In genomic region chr13:100534911-100535310, GRCh38 we compare ENCODE assay signal across 23 cellular contexts. TPM values are rescaled to one million over a fixed set of nuclear protein-coding genes. Genes with fewer than 3 reads are reported as not detected.
DNase-seq lines count a peak whose midpoint lies in the region; ATAC-seq, FAIRE-seq and TF ChIP-seq lines count a peak whose summit lies in the region.
"Had no signal": no experiment of that assay in that cellular context is flagged by ENCODE, and none has a peak within 500 bp of the region (broad histone marks: within the 10 kb centered on the region; RNA-seq: fewer than 3 reads in every experiment).

No MANE protein-coding gene starts in this region.

- H3K27ac ChIP-seq in H1 (ENCODE audit: low read depth, low read length) (no peak overlapping the region), neuronal stem cell (replicated peaks; ENCODE audit: low read length) (no peak overlapping the region), GM23338 (ENCODE audit: low read depth) (no peak overlapping the region)
- H3K27ac ChIP-seq: C4-2B, PC-9, SJCRH30 had no signal

- H2BK12ac ChIP-seq in H1 (ENCODE audit: low read depth, low read length) (no peak overlapping the region), neuronal stem cell (ENCODE audit: low read length) (no peak overlapping the region)

- H3K27me3 ChIP-seq in H1 (replicated peaks in 1 of 4; ENCODE audit: control insufficient read depth in 3 of 4, extremely low read depth in 1 of 4, insufficient read depth in 3 of 4, low read length in 3 of 4), result no peaks in the 10 kb centered on the region
- no peaks in the 10 kb centered on the region for H3K27me3 ChIP-seq in neuronal stem cell (ENCODE audit: control insufficient read depth in 3 of 3, insufficient read depth in 3 of 3, low read depth in 1 of 3, low read length in 3 of 3)
- no peaks in the 10 kb centered on the region for H3K27me3 ChIP-seq in GM23338 (ENCODE audit: insufficient read depth)
- H3K27me3 ChIP-seq: MG63, SJCRH30 had no signal

- CTCF ChIA-PET in H1 (lab: Charles Lee; ENCODE audit: partially characterized antibody), result interaction anchor here (0.9 to 4.6 kb wide), 3 partner anchors 8 to 53 kb away, joined by 3 to 32 read pairs (median 3); no protein-coding TSS in a partner anchor

- H3K18ac ChIP-seq in H1 (ENCODE audit: extremely low read depth, low read length) (no peak overlapping the region), neuronal stem cell (ENCODE audit: low read length) (no peak overlapping the region)

- WGBS in H1 (ENCODE audit: extremely low coverage in 1 of 2, insufficient coverage in 1 of 2, insufficient read length in 1 of 2, insufficient replicate concordance in 2 of 2, low coverage in 1 of 2, low lambda C conversion rate in 2 of 2, missing lambda C conversion rate in 1 of 2), 2 experiments, result 89% methylated on average over 6 of the region's 6 CpGs; no CpG with 5 or more reads in 1 of the 2 experiments
- WGBS in neuronal stem cell (ENCODE audit: extremely low coverage in 2 of 2, insufficient read length in 2 of 2, insufficient replicate concordance in 1 of 2), 2 donors, result no CpG with 5 or more reads among the region's 6 CpGs

- TF ChIP-seq RAD21 in H1 (IDR thresholded peaks at IDR 0.05 in 1 of 2, conservative IDR thresholded peaks at IDR 0.05 in 1 of 2; ENCODE audit: low read depth in 2 of 2, low read length in 2 of 2), result no peak

- TF ChIP-seq EP300 in H1 (IDR thresholded peaks at IDR 0.05; ENCODE audit: borderline replicate concordance in 1 of 2, low read depth in 2 of 2, low read length in 2 of 2), result no peak

- H3K9ac ChIP-seq in H1 (replicated peaks in 1 of 4; ENCODE audit: extremely low read depth in 1 of 4, low read depth in 3 of 4, low read length in 3 of 4), result no peak overlapping the region
- no peak overlapping the region for H3K9ac ChIP-seq in neuronal stem cell (ENCODE audit: low read depth, low read length, poor library complexity)

- H3F3A ChIP-seq in GM23338 (replicated peaks; ENCODE audit: low read depth), result peaks cover 10% of the 10 kb centered on the region; the same call in 1 of the 2 replicates

- H2AK5ac ChIP-seq in H1 (ENCODE audit: low read depth, low read length) (peak overlapping the region; percentile 44; the same call in 1 of the 2 replicates), neuronal stem cell (ENCODE audit: low read depth, low read length) (no peak overlapping the region)

- H2BK15ac ChIP-seq in H1 (ENCODE audit: low read length) (0 out of 2 replicates have a peak overlapping the region, but pooled peaks have one; percentile 29), neuronal stem cell (ENCODE audit: low read length) (no peak overlapping the region)

- H3K4me1 ChIP-seq in H1 (replicated peaks in 1 of 4; ENCODE audit: control insufficient read depth in 3 of 4, insufficient read depth in 4 of 4, low read length in 3 of 4) (peaks cover 2 to 4% (median 3%) of the 10 kb centered on the region in 4 experiments; a peak in 4 of 7 replicates), neuronal stem cell (ENCODE audit: control insufficient read depth in 2 of 2, insufficient read depth in 1 of 2, low read depth in 1 of 2, low read length in 2 of 2) (peaks cover 0 to 2% of the 10 kb centered on the region in 2 donors), GM23338 (ENCODE audit: insufficient read depth) (peaks cover 11% of the 10 kb centered on the region)
- H3K4me1 ChIP-seq: SJCRH30 had no signal

- TF ChIP-seq CTCF in H1 (IDR thresholded peaks at IDR 0.05; ENCODE audit: control extremely low read depth in 1 of 3, insufficient read depth in 1 of 3, low read depth in 1 of 3, low read length in 3 of 3), result no peak
- no peak for TF ChIP-seq CTCF in GM23338 (conservative IDR thresholded peaks at IDR 0.05; ENCODE audit: low read depth in 2 of 2)

- no peak overlapping the region for H2AFZ ChIP-seq in H1 (ENCODE audit: low read length)
- H2AFZ ChIP-seq in neuronal stem cell (ENCODE audit: low read length), result no peak overlapping the region
- no peak overlapping the region for H2AFZ ChIP-seq in GM23338
- H2AFZ ChIP-seq: PC-9 had no signal

- H4K20me1 ChIP-seq in H1 (replicated peaks in 1 of 2; ENCODE audit: control insufficient read depth in 1 of 2, insufficient read depth in 2 of 2, low read length in 2 of 2), result no peaks in the 10 kb centered on the region
- H4K20me1 ChIP-seq in GM23338 (replicated peaks; ENCODE audit: insufficient read depth), result no peaks in the 10 kb centered on the region

- H3K36me3 ChIP-seq in H1 (ENCODE audit: control insufficient read depth in 2 of 4, insufficient read depth in 4 of 4, low read length in 3 of 4) (peaks cover 0 to 4% (median 2%) of the 10 kb centered on the region in 4 experiments; a peak in 2 of 8 replicates), neuronal stem cell (replicated peaks in 1 of 2; ENCODE audit: control insufficient read depth in 2 of 2, insufficient read depth in 2 of 2, low read length in 2 of 2) (peaks cover 6 to 33% of the 10 kb centered on the region in 2 donors), GM23338 (ENCODE audit: insufficient read depth) (0 out of 2 replicates have a peak, but pooled peaks cover 5% of the 10 kb centered on the region)
- H3K36me3 ChIP-seq: MG63, SJCRH30 had no signal

- ATAC-seq in stimulated activated naive CD8-positive, alpha-beta T cell treated with anti-CD3 and anti-CD28 coated beads, Interleukin-15, amount 100 ng/mL, for 72 hours, result peak; percentile 11
- no peak for ATAC-seq in stimulated activated naive CD8-positive, alpha-beta T cell treated with anti-CD3 and anti-CD28 coated beads, Interleukin-15, Interleukin-2, amounts not matched to agents 100 U/mL and 50 U/mL, for 24 hours
- no peak for ATAC-seq in HG02981 (IDR thresholded peaks at IDR 0.05; ENCODE audit: unreplicated experiment)
- ATAC-seq in GM23338, result no peak
- ATAC-seq: CD8-positive, alpha-beta T cell; SK-N-SH treated with all-trans-retinoic acid at 6 μM for 48 hours had no signal

- H2BK5ac ChIP-seq in H1 (ENCODE audit: low read depth, low read length) (0 out of 2 replicates have a peak overlapping the region, but pooled peaks have one; percentile 13), neuronal stem cell (ENCODE audit: low read length) (no peak overlapping the region)

- H3K9me3 Mint-ChIP-seq in stimulated activated naive CD8-positive, alpha-beta T cell treated with anti-CD3 and anti-CD28 coated beads, Interleukin-15, amount 100 ng/mL, for 72 hours, result no peaks in the 10 kb centered on the region
- H3K9me3 Mint-ChIP-seq in GM23338, result no peaks in the 10 kb centered on the region
- H3K9me3 Mint-ChIP-seq: CD8-positive, alpha-beta T cell had no signal

- no peaks in the 10 kb centered on the region for H3K9me2 ChIP-seq in GM23338 (ENCODE audit: insufficient read depth)

- H3K27me3 Mint-ChIP-seq in stimulated activated naive CD8-positive, alpha-beta T cell treated with anti-CD3 and anti-CD28 coated beads, Interleukin-15, amount 100 ng/mL, for 72 hours, result no peaks in the 10 kb centered on the region
- H3K27me3 Mint-ChIP-seq in GM23338 (ENCODE audit: insufficient read depth, low read depth, poor library complexity), result peaks cover 15% of the 10 kb centered on the region

- FAIRE-seq in H1 (lab: Jason Lieb, UNC), result no peak
- FAIRE-seq: GM18507 had no signal

- H3K9me3 ChIP-seq in H1 (ENCODE audit: insufficient read depth in 2 of 2, low read depth in 1 of 2, low read length in 1 of 2) (no peaks in the 10 kb centered on the region), neuronal stem cell (replicated peaks in 1 of 2; ENCODE audit: control insufficient read depth in 2 of 2, insufficient read depth in 1 of 2, low read depth in 1 of 2, low read length in 2 of 2) (peaks cover 2 to 7% of the 10 kb centered on the region in 2 donors)
- H3K9me3 ChIP-seq: MG63, SJCRH30 had no signal

- H3K4ac ChIP-seq in H1 (replicated peaks; ENCODE audit: insufficient read length, low read depth, low read length) (no peak overlapping the region), neuronal stem cell (ENCODE audit: low read length) (no peak overlapping the region)

- no peak overlapping the region for H2BK20ac ChIP-seq in H1 (ENCODE audit: low read length)

- H3K4me3 Mint-ChIP-seq in stimulated activated naive CD8-positive, alpha-beta T cell treated with anti-CD3 and anti-CD28 coated beads, Interleukin-15, amount 100 ng/mL, for 72 hours, result no peak overlapping the region
- H3K4me3 Mint-ChIP-seq in GM23338, result no peak overlapping the region
- H3K4me3 Mint-ChIP-seq: CD8-positive, alpha-beta T cell had no signal

- H3K14ac ChIP-seq in H1 (ENCODE audit: insufficient read length), result no peak overlapping the region
- no peak overlapping the region for H3K14ac ChIP-seq in neuronal stem cell (ENCODE audit: low read length)

- H3K56ac ChIP-seq in H1 (replicated peaks; ENCODE audit: insufficient read length, low read depth, low read length), result no peak overlapping the region

- no peak overlapping the region; the same call in 1 of the 2 replicates for H4K8ac ChIP-seq in H1 (ENCODE audit: extremely low read depth, insufficient read depth, low read length)
- no peak overlapping the region for H4K8ac ChIP-seq in neuronal stem cell (ENCODE audit: low read depth, low read length)

- H3K79me2 ChIP-seq in H1 (ENCODE audit: control insufficient read depth in 1 of 2, insufficient read depth in 2 of 2, low read length in 2 of 2) (no peaks in the 10 kb centered on the region), GM23338 (replicated peaks; ENCODE audit: insufficient read depth) (no peaks in the 10 kb centered on the region)

- H3K4me2 ChIP-seq in H1 (ENCODE audit: insufficient read depth in 1 of 2, low read depth in 2 of 2, low read length in 2 of 2) (no peak overlapping the region), neuronal stem cell (ENCODE audit: insufficient read depth, low read length, poor library complexity, severe bottlenecking) (no peak overlapping the region), GM23338 (no peak overlapping the region)
- H3K4me2 ChIP-seq: PC-9 had no signal

- POLR2A ChIA-PET in H1 (lab: Charles Lee; ENCODE audit: partially characterized antibody), result no interaction called here

- H3K27ac Mint-ChIP-seq in stimulated activated naive CD8-positive, alpha-beta T cell treated with anti-CD3 and anti-CD28 coated beads, Interleukin-15, amount 100 ng/mL, for 72 hours, result no peak overlapping the region
- H3K27ac Mint-ChIP-seq in GM23338, result no peak overlapping the region
- H3K27ac Mint-ChIP-seq: CD8-positive, alpha-beta T cell had no signal

- TF ChIP-seq POLR2A in H1 (IDR thresholded peaks at IDR 0.05; ENCODE audit: control extremely low read depth in 1 of 2, low read depth in 2 of 2, low read length in 2 of 2), result no peak

- H3K79me1 ChIP-seq in H1 (ENCODE audit: low read depth, low read length), result no peaks in the 10 kb centered on the region
- H3K79me1 ChIP-seq in neuronal stem cell (ENCODE audit: low read depth, low read length), result no peaks in the 10 kb centered on the region

- H3K36me3 Mint-ChIP-seq in GM23338 (ENCODE audit: low read depth), result no peaks in the 10 kb centered on the region; the same call in 2 of the 3 replicates

- H3K23me2 ChIP-seq in H1 (ENCODE audit: low read depth, low read length), result no peaks in the 10 kb centered on the region

- H3K4me1 Mint-ChIP-seq in stimulated activated naive CD8-positive, alpha-beta T cell treated with anti-CD3 and anti-CD28 coated beads, Interleukin-15, amount 100 ng/mL, for 72 hours, result no peaks in the 10 kb centered on the region
- H3K4me1 Mint-ChIP-seq in GM23338, result peaks cover 22% of the 10 kb centered on the region

- H3K23ac ChIP-seq in H1 (ENCODE audit: insufficient read length) (no peak overlapping the region), neuronal stem cell (ENCODE audit: low read depth, low read length, poor library complexity) (no peak overlapping the region)

- DNase-seq in stimulated activated naive CD8-positive, alpha-beta T cell treated with anti-CD3 and anti-CD28 coated beads, Interleukin-15, amount 100 ng/mL, for 72 hours, result no peak
- no peak for DNase-seq in stimulated activated naive CD8-positive, alpha-beta T cell treated with anti-CD3 and anti-CD28 coated beads, Interleukin-15, Interleukin-2, amounts not matched to agents 100 U/mL and 50 U/mL, for 24 hours
- DNase-seq in H1 (ENCODE audit: low read depth in 1 of 2, low spot score in 2 of 2) (no peak), neuronal stem cell (ENCODE audit: low spot score) (no peak), GM23338 (ENCODE audit: low spot score) (no peak), NCI-H748 (lab: John Stamatoyannopoulos, UW; ENCODE audit: unreplicated experiment) (no peak)
- DNase-seq: DMS 273 treated with DMSO at 0.1 percent for 48 hours, H7, IMR-90, KG1, MG63, NCI-H1694, NCI-H2029 treated with DMSO at 0.1 percent for 48 hours, NCI-H2227 treated with DMSO at 0.1 percent for 48 hours, NCI-H510A treated with DMSO at 0.1 percent for 48 hours, NCI-H748 treated with DMSO at 0.1 percent for 48 hours, PC-9, SJCRH30 had no signal

- H4K91ac ChIP-seq in H1 (replicated peaks; ENCODE audit: insufficient read length, low read length) (no peak overlapping the region), neuronal stem cell (ENCODE audit: low read depth, low read length, poor library complexity) (peak overlapping the region; percentile 25)

- H3K4me3 ChIP-seq in H1 (ENCODE audit: extremely low read depth in 1 of 4, insufficient read depth in 2 of 4, low read depth in 3 of 4, low read length in 4 of 4), result no peak overlapping the region
- H3K4me3 ChIP-seq in neuronal stem cell (ENCODE audit: low read length in 2 of 2), result no peak overlapping the region
- H3K4me3 ChIP-seq in GM23338, result no peak overlapping the region
- H3K4me3 ChIP-seq: MG63, PC-9, SJCRH30 had no signal

- no peak overlapping the region for H4K5ac ChIP-seq in H1 (ENCODE audit: insufficient read length, low read depth, low read length)

- H2BK120ac ChIP-seq in H1 (replicated peaks; ENCODE audit: low read depth, low read length) (no peak overlapping the region), neuronal stem cell (ENCODE audit: low read depth, low read length) (no peak overlapping the region)

RNA-seq across cellular contexts. Expression of gene GGACT, which starts 53.7 kb away (rescaled TPM):
- 0.77 and 1.5 TPM in 2 replicates for total RNA-seq in H1 (2021; fragmentation: NEBNext Ultra II Directional; extraction: Animal tissue kit (Norgen Biotek cat#: 25700))
- polyA plus RNA-seq in H1 (2011; rRNA removed) (1.1 TPM in 2 replicates), GM23338 (2016; fragmentation: Nextera tagmentation; extraction: Ambion mirVana) (0.61 and 1.0 TPM in 2 replicates)
- polyA plus RNA-seq in H1 (2011; cell fraction: cytosol; rRNA removed), result 0.89 TPM
- polyA plus RNA-seq in H1 (2011; cell fraction: nucleus; rRNA removed), result 0.63 TPM
- 1.1 to 2.6 TPM (median 1.7 TPM) in 4 replicates for polyA plus RNA-seq in H1 (2012, experiment 1 of 2)
- polyA plus RNA-seq in H1 (2012, experiment 2 of 2), result 2.7 TPM
- 1.1 TPM for polyA plus RNA-seq in H1 (2013, experiment 1 of 2)
- 1.1 TPM for polyA plus RNA-seq in H1 (2013, experiment 2 of 2)
- polyA minus RNA-seq in H1 (2011; rRNA and poly(A)+ RNA removed), result 0.35 and 1.00 TPM in 2 replicates
- not detected for polyA minus RNA-seq in H1 (2011; cell fraction: cytosol; rRNA and poly(A)+ RNA removed)
- 1.00 TPM for polyA minus RNA-seq in H1 (2011; cell fraction: nucleus; rRNA and poly(A)+ RNA removed)
- polyA plus RNA-seq in neuronal stem cell (2013, experiment 1 of 2), result 3.7 TPM
- polyA plus RNA-seq in neuronal stem cell (2013, experiment 2 of 2), result 3.4 TPM
- 0.24 and 1.1 TPM in 2 replicates for total RNA-seq in GM23338 (2014; rRNA removed; shearing (Covaris generic))
